In genomic region chr3:52793702-52794611, GRCh38 we compare ENCODE assay signal across 23 cellular contexts. TPM values are rescaled to one million over a fixed set of nuclear protein-coding genes. Genes with fewer than 3 reads are reported as not detected.
DNase-seq lines count a peak whose midpoint lies in the region; ATAC-seq, FAIRE-seq and TF ChIP-seq lines count a peak whose summit lies in the region.
"Had no signal": no experiment of that assay in that cellular context is flagged by ENCODE, and none has a peak within 500 bp of the region (broad histone marks: within the 10 kb centered on the region; RNA-seq: fewer than 3 reads in every experiment).

No MANE protein-coding gene starts in this region.

- no peak for TF ChIP-seq POLR2A in HepG2 (IDR thresholded peaks at IDR 0.05; ENCODE audit: insufficient read depth in 1 of 2, low read depth in 2 of 2, low read length in 2 of 2)

- no peaks in the 10 kb centered on the region for H4K20me1 ChIP-seq in HepG2 (ENCODE audit: insufficient read depth, low read length)
- H4K20me1 ChIP-seq in osteoblast (ENCODE audit: insufficient read depth, low read length) = no peaks in the 10 kb centered on the region

- in situ Hi-C loops in HepG2 (cut with HindIII; ENCODE audit: extremely low pct_ligation_motif_present, low pct_unique_long_range_greater_than_20kb) = no loop called here

- H3K4me2 ChIP-seq in HepG2 (ENCODE audit: low read depth, low read length) = peak overlapping the region; percentile 93
- H3K4me2 ChIP-seq in osteoblast (ENCODE audit: insufficient read depth, low read length) = no peak overlapping the region

- TF ChIP-seq RAD21 in HepG2 (CRISPR knock-in tag; IDR thresholded peaks at IDR 0.05) = no peak

- H3K9me3 ChIP-seq in right atrium auricular region (no peaks in the 10 kb centered on the region), HepG2 (ENCODE audit: low read length) (no peaks in the 10 kb centered on the region), osteoblast (ENCODE audit: low read depth, low read length) (no peaks in the 10 kb centered on the region)
- H3K9me3 ChIP-seq: BE2C had no signal

- POLR2A ChIA-PET in HepG2 (lab: Yijun Ruan, JAX) = interaction anchor here (0.9 to 10.9 kb wide), 13 partner anchors 12 to 366 kb away, joined by 3 to 466 read pairs (median 6); partner anchors contain the start of genes ITIH1, ITIH4, NEK4 and SPCS1

- H3K27me3 ChIP-seq in right atrium auricular region (no peaks in the 10 kb centered on the region), HepG2 (ENCODE audit: control insufficient read depth in 1 of 2, insufficient read depth in 2 of 2, low read length in 2 of 2) (no peaks in the 10 kb centered on the region), osteoblast (ENCODE audit: insufficient read depth, low read length) (peaks cover 5% of the 10 kb centered on the region)
- H3K27me3 ChIP-seq: BE2C had no signal

- intact Hi-C loops in Right ventricle myocardium inferior (cut with DNase I) (no loop called here), HepG2 (cut with micrococcal nuclease; ENCODE audit: unreplicated experiment) (no loop called here)

- TF ChIP-seq EP300 in HepG2 (IDR thresholded peaks at IDR 0.05; ENCODE audit: low read depth in 2 of 2, low read length in 2 of 2) (no peak), HepG2 (CRISPR knock-in tag; IDR thresholded peaks at IDR 0.05; ENCODE audit: borderline replicate concordance) (no peak; the same call in 1 of the 2 replicates)

- H3K4me1 ChIP-seq in right atrium auricular region = no peaks in the 10 kb centered on the region
- H3K4me1 ChIP-seq in HepG2 (ENCODE audit: insufficient read depth, low read length) = peaks cover 100% of the 10 kb centered on the region
- H3K4me1 ChIP-seq in osteoblast (ENCODE audit: insufficient read depth, low read length) = no peaks in the 10 kb centered on the region
- H3K4me1 ChIP-seq: BE2C had no signal

- BruUV-seq in HepG2 (replicated peaks; lab: Mats Ljungman, UMichigan) = no TSS peak

- TF ChIP-seq CTCF in right atrium auricular region (IDR thresholded peaks at IDR 0.05) (no peak), HepG2 (CRISPR knock-in tag; IDR thresholded peaks at IDR 0.05) (no peak; the same call in 1 of the 2 replicates), osteoblast (IDR thresholded peaks at IDR 0.05; ENCODE audit: extremely low read depth, low read depth, low read length) (no peak), D721Med (IDR thresholded peaks at IDR 0.05; ENCODE audit: insufficient read depth, missing control alignments) (no peak)

- ATAC-seq in Right ventricle myocardium inferior (no peak), HepG2 (peak; percentile 28)

- peak overlapping the region; percentile 75 for H3K9ac ChIP-seq in HepG2 (ENCODE audit: insufficient read depth, low read depth, low read length)

- CTCF ChIA-PET in HepG2 (lab: Yijun Ruan, JAX; ENCODE audit: low intra/inter-chr PET ratio, low total read pairs) = no interaction called here

- peak; percentile 18 for FAIRE-seq in HepG2 (lab: Jason Lieb, UNC)
- no peak for FAIRE-seq in D721Med (lab: Jason Lieb, UNC)
- FAIRE-seq: A204.1, GM12891, HTR-8/SVneo had no signal

- DNase-seq in Right ventricle myocardium inferior (ENCODE audit: missing footprints) (peak; percentile 32), right atrium auricular region (ENCODE audit: low spot score) (no peak), HepG2 (ENCODE audit: low spot score) (peak; percentile 32), osteoblast (ENCODE audit: insufficient read length, low spot score, missing footprints) (peak; percentile 81), D721Med (ENCODE audit: insufficient read length, low spot score) (no peak), AML-193 (lab: John Stamatoyannopoulos, UW) (no peak), SKM-1 treated with dmso at 0.1 percent for 144 hours (lab: John Stamatoyannopoulos, UW; ENCODE audit: unreplicated experiment) (no peak)
- DNase-seq: CD4-positive, alpha-beta T cell; COR-L47; DMS153; H7; MV-4-11; NCI-H2081; NCI-H526; OCI-M1; Right ventricle myocardium superior had no signal

- WGBS in HepG2 (ENCODE audit: low lambda C conversion rate) = 3% methylated on average over 6 of the region's 9 CpGs

- H3K36me3 ChIP-seq in right atrium auricular region = no peaks in the 10 kb centered on the region
- H3K36me3 ChIP-seq in HepG2 (replicated peaks in 1 of 2; ENCODE audit: control insufficient read depth in 1 of 2, insufficient read depth in 2 of 2, low read length in 2 of 2) = peaks cover 9 to 18% of the 10 kb centered on the region in 2 experiments; a peak in 3 of 5 replicates
- H3K36me3 ChIP-seq in osteoblast (ENCODE audit: insufficient read depth, low read length) = no peaks in the 10 kb centered on the region
- H3K36me3 ChIP-seq: BE2C had no signal

- H3K79me2 ChIP-seq in HepG2 (ENCODE audit: insufficient read depth, low read length) (peaks cover 4% of the 10 kb centered on the region), osteoblast (ENCODE audit: insufficient read depth, low read length) (no peaks in the 10 kb centered on the region)

- H3K4me3 ChIP-seq in right atrium auricular region = no peak overlapping the region
- H3K4me3 ChIP-seq in HepG2 (replicated peaks in 1 of 3; ENCODE audit: insufficient read depth in 1 of 3, low read depth in 2 of 3, low read length in 3 of 3) = peak overlapping the region; percentile 59 to 76 (median 76); a peak in 5 of 6 replicates
- H3K4me3 ChIP-seq in osteoblast (ENCODE audit: insufficient read depth, low read length) = no peak overlapping the region

- no peak overlapping the region for H3K27ac ChIP-seq in right atrium auricular region
- peak overlapping the region; percentile 87 for H3K27ac ChIP-seq in HepG2 (ENCODE audit: extremely low read length, insufficient read depth, low read length)
- no peak overlapping the region for H3K27ac ChIP-seq in osteoblast (ENCODE audit: low read depth, low read length)

- H2AFZ ChIP-seq in HepG2 (ENCODE audit: low read length) (no peak overlapping the region), osteoblast (ENCODE audit: low read length) (peak overlapping the region; percentile 47)

RNA-seq across cellular contexts. Expression of gene ITIH3, which starts 0.6 kb away (rescaled TPM):
- total RNA-seq in Right ventricle myocardium inferior (0.43 TPM), right atrium auricular region (1 to 10 TPM in 1 of 2 donors, under 1 TPM in 1; 0.19 to 2.1 TPM), HepG2 (2016; rRNA removed; fragmentation: Illumina TruSeq; extraction: Trizol) (38.9 and 105 TPM in 2 replicates), osteoblast (under 0.01 TPM in 1 of 2 replicates, not detected in the other)
- total RNA-seq in HepG2 (2016; cell fraction: cytosol; rRNA removed; fragmentation: Illumina TruSeq; extraction: Trizol; ENCODE audit: low read depth) = 10.8 and 12.0 TPM in 2 replicates
- total RNA-seq in HepG2 (2016; cell fraction: insoluble cytoplasmic fraction; rRNA removed; fragmentation: Illumina TruSeq; extraction: Trizol) = 37.6 and 103 TPM in 2 replicates
- total RNA-seq in HepG2 (2016; cell fraction: membrane; rRNA removed; fragmentation: Illumina TruSeq; extraction: Trizol) = 14.7 and 16.8 TPM in 2 replicates
- 132 and 140 TPM in 2 replicates for total RNA-seq in HepG2 (2016; cell fraction: nucleus; rRNA removed; fragmentation: Illumina TruSeq; extraction: Trizol)
- polyA plus RNA-seq in HepG2 (2011; rRNA removed) = 632 and 1,233 TPM in 2 replicates
- 347 and 666 TPM in 2 replicates for polyA plus RNA-seq in HepG2 (2011; cell fraction: cytosol; rRNA removed)
- polyA plus RNA-seq in HepG2 (2011; cell fraction: nucleus; rRNA removed) = 3,464 and 4,379 TPM in 2 replicates
- 718 and 962 TPM in 2 replicates for polyA plus RNA-seq in HepG2 (2012)
- 7.0 and 7.3 TPM in 2 replicates for polyA plus RNA-seq in HepG2 (2016; cell fraction: cytosol; fragmentation: Illumina TruSeq; extraction: Trizol; ENCODE audit: low read depth)
- 31.3 and 36.2 TPM in 2 replicates for polyA plus RNA-seq in HepG2 (2016; cell fraction: insoluble cytoplasmic fraction; fragmentation: Illumina TruSeq; extraction: Trizol; ENCODE audit: low read depth)
- polyA plus RNA-seq in HepG2 (2016; cell fraction: membrane; fragmentation: Illumina TruSeq; extraction: Trizol; ENCODE audit: low read depth) = 10.3 TPM in 2 replicates
- 273 and 284 TPM in 2 replicates for polyA plus RNA-seq in HepG2 (2016; cell fraction: nucleus; fragmentation: Illumina TruSeq; extraction: Trizol; ENCODE audit: insufficient read depth, low read depth)
- polyA minus RNA-seq in HepG2 (2011; rRNA and poly(A)+ RNA removed; ENCODE audit: low replicate concordance) = 0.26 and 415 TPM in 2 replicates
- 134 and 348 TPM in 2 replicates for polyA minus RNA-seq in HepG2 (2011; cell fraction: cytosol; rRNA and poly(A)+ RNA removed)
- polyA minus RNA-seq in HepG2 (2011; cell fraction: nucleus; rRNA and poly(A)+ RNA removed) = 662 and 1,024 TPM in 2 replicates
- total RNA-seq: CD4-positive, alpha-beta T cell; G401; H7 had no signal
- polyA plus RNA-seq: IgD-negative memory B cell had no signal

RNA-seq across cellular contexts. Expression of gene ITIH1, which starts 16.6 kb away (rescaled TPM):
- not detected for total RNA-seq in Right ventricle myocardium inferior
- total RNA-seq in right atrium auricular region = not detected
- total RNA-seq in HepG2 (2016; rRNA removed; fragmentation: Illumina TruSeq; extraction: Trizol) = 9.8 and 12.3 TPM in 2 replicates
- total RNA-seq in HepG2 (2016; cell fraction: cytosol; rRNA removed; fragmentation: Illumina TruSeq; extraction: Trizol; ENCODE audit: low read depth) = 7.6 and 10.0 TPM in 2 replicates
- total RNA-seq in HepG2 (2016; cell fraction: insoluble cytoplasmic fraction; rRNA removed; fragmentation: Illumina TruSeq; extraction: Trizol) = 7.8 and 12.6 TPM in 2 replicates
- total RNA-seq in HepG2 (2016; cell fraction: membrane; rRNA removed; fragmentation: Illumina TruSeq; extraction: Trizol) = 10.1 and 13.2 TPM in 2 replicates
- 10.1 and 14.4 TPM in 2 replicates for total RNA-seq in HepG2 (2016; cell fraction: nucleus; rRNA removed; fragmentation: Illumina TruSeq; extraction: Trizol)
- polyA plus RNA-seq in HepG2 (2011; rRNA removed) = 19.6 and 46.5 TPM in 2 replicates
- polyA plus RNA-seq in HepG2 (2011; cell fraction: cytosol; rRNA removed) = 19.0 and 27.6 TPM in 2 replicates
- polyA plus RNA-seq in HepG2 (2011; cell fraction: nucleus; rRNA removed) = 84.4 and 124 TPM in 2 replicates
- polyA plus RNA-seq in HepG2 (2012) = 39.9 and 42.6 TPM in 2 replicates
- 8.5 and 8.8 TPM in 2 replicates for polyA plus RNA-seq in HepG2 (2016; cell fraction: cytosol; fragmentation: Illumina TruSeq; extraction: Trizol; ENCODE audit: low read depth)
- 9.1 and 10.1 TPM in 2 replicates for polyA plus RNA-seq in HepG2 (2016; cell fraction: insoluble cytoplasmic fraction; fragmentation: Illumina TruSeq; extraction: Trizol; ENCODE audit: low read depth)
- 8.5 and 11.6 TPM in 2 replicates for polyA plus RNA-seq in HepG2 (2016; cell fraction: membrane; fragmentation: Illumina TruSeq; extraction: Trizol; ENCODE audit: low read depth)
- 21.9 and 26.1 TPM in 2 replicates for polyA plus RNA-seq in HepG2 (2016; cell fraction: nucleus; fragmentation: Illumina TruSeq; extraction: Trizol; ENCODE audit: insufficient read depth, low read depth)
- polyA minus RNA-seq in HepG2 (2011; rRNA and poly(A)+ RNA removed; ENCODE audit: low replicate concordance) = 17.9 TPM in 1 of 2 replicates, not detected in the other
- polyA minus RNA-seq in HepG2 (2011; cell fraction: cytosol; rRNA and poly(A)+ RNA removed) = 5.0 and 10.8 TPM in 2 replicates
- 9.7 and 16.8 TPM in 2 replicates for polyA minus RNA-seq in HepG2 (2011; cell fraction: nucleus; rRNA and poly(A)+ RNA removed)
- not detected in 2 replicates for total RNA-seq in osteoblast
- total RNA-seq: CD4-positive, alpha-beta T cell; G401; H7; Right ventricle myocardium superior; SK-MEL-5 had no signal
- polyA plus RNA-seq: IgD-negative memory B cell had no signal

RNA-seq across cellular contexts. Expression of gene NEK4, which starts 23.2 kb away (rescaled TPM):
- total RNA-seq in Right ventricle myocardium inferior (20.4 TPM), right atrium auricular region (10 to 100 TPM; 12.8 to 14.6 TPM), HepG2 (2016; rRNA removed; fragmentation: Illumina TruSeq; extraction: Trizol) (38.0 and 38.5 TPM in 2 replicates), osteoblast (22.7 and 24.6 TPM in 2 replicates)
- 18.0 and 19.7 TPM in 2 replicates for total RNA-seq in HepG2 (2016; cell fraction: cytosol; rRNA removed; fragmentation: Illumina TruSeq; extraction: Trizol; ENCODE audit: low read depth)
- total RNA-seq in HepG2 (2016; cell fraction: insoluble cytoplasmic fraction; rRNA removed; fragmentation: Illumina TruSeq; extraction: Trizol) = 34.9 and 36.4 TPM in 2 replicates
- 51.1 and 53.4 TPM in 2 replicates for total RNA-seq in HepG2 (2016; cell fraction: membrane; rRNA removed; fragmentation: Illumina TruSeq; extraction: Trizol)
- 26.1 and 33.6 TPM in 2 replicates for total RNA-seq in HepG2 (2016; cell fraction: nucleus; rRNA removed; fragmentation: Illumina TruSeq; extraction: Trizol)
- 16.5 and 16.7 TPM in 2 replicates for polyA plus RNA-seq in HepG2 (2011; rRNA removed)
- polyA plus RNA-seq in HepG2 (2011; cell fraction: cytosol; rRNA removed) = 8.4 and 11.3 TPM in 2 replicates
- polyA plus RNA-seq in HepG2 (2011; cell fraction: nucleus; rRNA removed) = 13.6 and 17.2 TPM in 2 replicates
- 13.3 and 14.9 TPM in 2 replicates for polyA plus RNA-seq in HepG2 (2012)
- polyA plus RNA-seq in HepG2 (2016; cell fraction: cytosol; fragmentation: Illumina TruSeq; extraction: Trizol; ENCODE audit: low read depth) = 8.7 and 9.1 TPM in 2 replicates
- 27.2 and 31.1 TPM in 2 replicates for polyA plus RNA-seq in HepG2 (2016; cell fraction: insoluble cytoplasmic fraction; fragmentation: Illumina TruSeq; extraction: Trizol; ENCODE audit: low read depth)
- polyA plus RNA-seq in HepG2 (2016; cell fraction: membrane; fragmentation: Illumina TruSeq; extraction: Trizol; ENCODE audit: low read depth) = 22.7 and 22.9 TPM in 2 replicates
- 31.4 and 31.8 TPM in 2 replicates for polyA plus RNA-seq in HepG2 (2016; cell fraction: nucleus; fragmentation: Illumina TruSeq; extraction: Trizol; ENCODE audit: insufficient read depth, low read depth)
- 8.2 and 15.1 TPM in 2 replicates for polyA minus RNA-seq in HepG2 (2011; rRNA and poly(A)+ RNA removed; ENCODE audit: low replicate concordance)
- 12.0 and 14.8 TPM in 2 replicates for polyA minus RNA-seq in HepG2 (2011; cell fraction: cytosol; rRNA and poly(A)+ RNA removed)
- 31.7 and 49.4 TPM in 2 replicates for polyA minus RNA-seq in HepG2 (2011; cell fraction: nucleus; rRNA and poly(A)+ RNA removed)

RNA-seq across cellular contexts. Expression of gene ITIH4, which starts 36.5 kb away (rescaled TPM):
- total RNA-seq in Right ventricle myocardium inferior (5.0 TPM), right atrium auricular region (1 to 10 TPM in 1 of 2 donors, not detected in 1; 1.2 TPM), HepG2 (2016; rRNA removed; fragmentation: Illumina TruSeq; extraction: Trizol) (1.5 and 5.3 TPM in 2 replicates), osteoblast (2.5 and 3.5 TPM in 2 replicates)
- 1.1 and 1.6 TPM in 2 replicates for total RNA-seq in HepG2 (2016; cell fraction: cytosol; rRNA removed; fragmentation: Illumina TruSeq; extraction: Trizol; ENCODE audit: low read depth)
- total RNA-seq in HepG2 (2016; cell fraction: insoluble cytoplasmic fraction; rRNA removed; fragmentation: Illumina TruSeq; extraction: Trizol) = 2.2 and 6.6 TPM in 2 replicates
- 1.0 and 2.3 TPM in 2 replicates for total RNA-seq in HepG2 (2016; cell fraction: membrane; rRNA removed; fragmentation: Illumina TruSeq; extraction: Trizol)
- 6.0 and 8.7 TPM in 2 replicates for total RNA-seq in HepG2 (2016; cell fraction: nucleus; rRNA removed; fragmentation: Illumina TruSeq; extraction: Trizol)
- 2.7 and 3.7 TPM in 2 replicates for polyA plus RNA-seq in HepG2 (2011; rRNA removed)
- 1.1 and 1.6 TPM in 2 replicates for polyA plus RNA-seq in HepG2 (2011; cell fraction: cytosol; rRNA removed)
- polyA plus RNA-seq in HepG2 (2011; cell fraction: nucleus; rRNA removed) = 6.7 and 7.2 TPM in 2 replicates
- 0.95 TPM in 1 of 2 replicates, not detected in the other for polyA plus RNA-seq in HepG2 (2012)
- 0.76 and 1.1 TPM in 2 replicates for polyA plus RNA-seq in HepG2 (2016; cell fraction: cytosol; fragmentation: Illumina TruSeq; extraction: Trizol; ENCODE audit: low read depth)
- 1.3 and 1.6 TPM in 2 replicates for polyA plus RNA-seq in HepG2 (2016; cell fraction: insoluble cytoplasmic fraction; fragmentation: Illumina TruSeq; extraction: Trizol; ENCODE audit: low read depth)
- 1.2 and 1.4 TPM in 2 replicates for polyA plus RNA-seq in HepG2 (2016; cell fraction: membrane; fragmentation: Illumina TruSeq; extraction: Trizol; ENCODE audit: low read depth)
- polyA plus RNA-seq in HepG2 (2016; cell fraction: nucleus; fragmentation: Illumina TruSeq; extraction: Trizol; ENCODE audit: insufficient read depth, low read depth) = 10.2 and 12.6 TPM in 2 replicates
- 1.8 and 2.5 TPM in 2 replicates for polyA minus RNA-seq in HepG2 (2011; rRNA and poly(A)+ RNA removed; ENCODE audit: low replicate concordance)
- 0.59 and 0.97 TPM in 2 replicates for polyA minus RNA-seq in HepG2 (2011; cell fraction: cytosol; rRNA and poly(A)+ RNA removed)
- polyA minus RNA-seq in HepG2 (2011; cell fraction: nucleus; rRNA and poly(A)+ RNA removed) = 0.64 and 2.5 TPM in 2 replicates
- total RNA-seq: SK-MEL-5 had no signal
- polyA plus RNA-seq: IgD-negative memory B cell had no signal

RNA-seq across cellular contexts. Expression of gene MUSTN1, which starts 40.9 kb away (rescaled TPM):
- total RNA-seq in Right ventricle myocardium inferior (26.5 TPM), right atrium auricular region (10 to 100 TPM; 43.8 to 45.0 TPM), HepG2 (2016; rRNA removed; fragmentation: Illumina TruSeq; extraction: Trizol) (1.3 and 1.4 TPM in 2 replicates), osteoblast (1.4 TPM in 1 of 2 replicates, not detected in the other)
- total RNA-seq in HepG2 (2016; cell fraction: cytosol; rRNA removed; fragmentation: Illumina TruSeq; extraction: Trizol; ENCODE audit: low read depth) = 1.1 TPM in 1 of 2 replicates, not detected in the other
- 1.8 and 2.0 TPM in 2 replicates for total RNA-seq in HepG2 (2016; cell fraction: insoluble cytoplasmic fraction; rRNA removed; fragmentation: Illumina TruSeq; extraction: Trizol)
- total RNA-seq in HepG2 (2016; cell fraction: membrane; rRNA removed; fragmentation: Illumina TruSeq; extraction: Trizol) = 0.62 and 1.3 TPM in 2 replicates
- total RNA-seq in HepG2 (2016; cell fraction: nucleus; rRNA removed; fragmentation: Illumina TruSeq; extraction: Trizol) = 1.5 and 1.8 TPM in 2 replicates
- 0.60 and 0.84 TPM in 2 replicates for polyA plus RNA-seq in HepG2 (2011; rRNA removed)
- polyA plus RNA-seq in HepG2 (2011; cell fraction: cytosol; rRNA removed) = 0.46 and 0.76 TPM in 2 replicates
- polyA plus RNA-seq in HepG2 (2011; cell fraction: nucleus; rRNA removed) = 8.5 TPM in 2 replicates
- 0.59 and 1.6 TPM in 2 replicates for polyA plus RNA-seq in HepG2 (2012)
- polyA plus RNA-seq in HepG2 (2016; cell fraction: cytosol; fragmentation: Illumina TruSeq; extraction: Trizol; ENCODE audit: low read depth) = 0.95 and 1.2 TPM in 2 replicates
- polyA plus RNA-seq in HepG2 (2016; cell fraction: insoluble cytoplasmic fraction; fragmentation: Illumina TruSeq; extraction: Trizol; ENCODE audit: low read depth) = 1.7 and 2.2 TPM in 2 replicates
- polyA plus RNA-seq in HepG2 (2016; cell fraction: membrane; fragmentation: Illumina TruSeq; extraction: Trizol; ENCODE audit: low read depth) = 0.33 and 0.93 TPM in 2 replicates
- polyA plus RNA-seq in HepG2 (2016; cell fraction: nucleus; fragmentation: Illumina TruSeq; extraction: Trizol; ENCODE audit: insufficient read depth, low read depth) = 4.6 and 6.7 TPM in 2 replicates
- polyA minus RNA-seq in HepG2 (2011; rRNA and poly(A)+ RNA removed; ENCODE audit: low replicate concordance) = 0.54 TPM in 1 of 2 replicates, not detected in the other
- not detected in 2 replicates for polyA minus RNA-seq in HepG2 (2011; cell fraction: cytosol; rRNA and poly(A)+ RNA removed)
- polyA minus RNA-seq in HepG2 (2011; cell fraction: nucleus; rRNA and poly(A)+ RNA removed) = not detected in 2 replicates
- total RNA-seq: G401, SK-MEL-5 had no signal
- polyA plus RNA-seq: IgD-negative memory B cell had no signal

Comparison
In these comparisons a context has a peak if more than half of its experiments do, and no peak if none do; other contexts are left out.
1. DNase-seq: peak in Right ventricle myocardium inferior (single experiment), HepG2 (single experiment) and osteoblast (single experiment); none in right atrium auricular region (single experiment), D721Med (single experiment), AML-193 (0 of 2) and SKM-1 treated with dmso at 0.1 percent for 144 hours (single experiment).
2. H3K4me3 ChIP-seq: peak in HepG2 (3 of 3); none in right atrium auricular region (0 of 2) and osteoblast (single experiment).